Comparison of ENCODE assay signal across 12 cellular contexts in the genomic region with DNA sequence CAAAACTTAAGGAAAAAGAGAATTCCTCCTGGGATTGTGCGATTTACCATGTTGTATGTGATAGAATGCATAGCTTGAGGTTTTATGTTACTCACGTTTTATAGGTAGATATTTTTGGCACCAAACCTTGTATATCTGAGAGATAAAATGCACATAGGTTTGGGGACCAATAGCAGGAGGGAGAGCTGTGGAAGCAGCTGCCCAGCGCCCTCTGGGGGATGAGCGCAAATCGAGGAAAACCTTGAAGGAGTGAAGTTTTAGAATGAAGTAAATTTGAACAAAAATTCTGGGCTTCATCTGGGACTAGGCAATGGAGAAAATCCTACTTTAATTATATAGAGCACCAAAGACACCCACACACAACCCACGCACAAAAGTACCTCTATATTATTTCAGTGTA.
DNase-seq lines count a peak whose midpoint lies in the region; ATAC-seq, FAIRE-seq and TF ChIP-seq lines count a peak whose summit lies in the region.
"Had no signal": no experiment of that assay in that cellular context is flagged by ENCODE, and none has a peak within 500 bp of the region (broad histone marks: within the 10 kb centered on the region; RNA-seq: fewer than 3 reads in every experiment).

No MANE protein-coding gene starts in this region.

- H3K27ac ChIP-seq in esophagus squamous epithelium = no peak overlapping the region
- H3K27ac ChIP-seq in coronary artery = no peak overlapping the region
- H3K27ac ChIP-seq in naive thymus-derived CD4-positive, alpha-beta T cell (ENCODE audit: low read depth, low read length) = no peak overlapping the region

- no peaks in the 10 kb centered on the region for H3K27me3 ChIP-seq in esophagus squamous epithelium
- no peaks in the 10 kb centered on the region for H3K27me3 ChIP-seq in naive thymus-derived CD4-positive, alpha-beta T cell (ENCODE audit: control insufficient read depth in 2 of 2, insufficient read depth in 2 of 2, low read length in 2 of 2)

- TF ChIP-seq CTCF in esophagus squamous epithelium (IDR thresholded peaks at IDR 0.05) = no peak
- no peak for TF ChIP-seq CTCF in coronary artery (IDR thresholded peaks at IDR 0.05)

- peaks cover 0 to 1% (median 0%) of the 10 kb centered on the region in 11 donors for H3K9me3 Mint-ChIP-seq in naive thymus-derived CD4-positive, alpha-beta T cell
- H3K9me3 Mint-ChIP-seq in activated naive CD8-positive, alpha-beta T cell treated with anti-CD3 and anti-CD28 coated beads, Interleukin-2, amount 50 U/mL, for 24 hours = no peaks in the 10 kb centered on the region
- H3K9me3 Mint-ChIP-seq: dendritic cell treated with granulocyte-macrophage colony-stimulating factor and Interleukin-4, amounts not matched to agents 40 ng/mL and 50 ng/mL, for 4 days had no signal

- H3K9me3 ChIP-seq in esophagus squamous epithelium = no peaks in the 10 kb centered on the region
- H3K9me3 ChIP-seq in naive thymus-derived CD4-positive, alpha-beta T cell (ENCODE audit: control insufficient read depth in 2 of 3, low read length in 3 of 3) = no peaks in the 10 kb centered on the region

- H3K36me3 Mint-ChIP-seq in naive thymus-derived CD4-positive, alpha-beta T cell = no peaks in the 10 kb centered on the region
- no peaks in the 10 kb centered on the region for H3K36me3 Mint-ChIP-seq in activated naive CD8-positive, alpha-beta T cell treated with anti-CD3 and anti-CD28 coated beads, Interleukin-2, amount 50 U/mL, for 24 hours (ENCODE audit: low read depth)

- H3K36me3 ChIP-seq in esophagus squamous epithelium = no peaks in the 10 kb centered on the region
- H3K36me3 ChIP-seq in naive thymus-derived CD4-positive, alpha-beta T cell (ENCODE audit: control insufficient read depth in 2 of 3, insufficient read depth in 3 of 3, low read length in 3 of 3) = no peaks in the 10 kb centered on the region

- no peak for ATAC-seq in naive thymus-derived CD4-positive, alpha-beta T cell
- ATAC-seq in activated naive CD8-positive, alpha-beta T cell treated with anti-CD3 and anti-CD28 coated beads, Interleukin-2, amount 50 U/mL, for 24 hours = no peak
- ATAC-seq: HCT116 had no signal

- H3K4me3 Mint-ChIP-seq in naive thymus-derived CD4-positive, alpha-beta T cell = no peak overlapping the region
- no peak overlapping the region for H3K4me3 Mint-ChIP-seq in activated naive CD8-positive, alpha-beta T cell treated with anti-CD3 and anti-CD28 coated beads, Interleukin-2, amount 50 U/mL, for 24 hours
- H3K4me3 Mint-ChIP-seq: dendritic cell treated with granulocyte-macrophage colony-stimulating factor and Interleukin-4, amounts not matched to agents 40 ng/mL and 50 ng/mL, for 4 days had no signal

- H3K4me3 ChIP-seq in esophagus squamous epithelium (no peak overlapping the region), coronary artery (no peak overlapping the region)
- H3K4me3 ChIP-seq in naive thymus-derived CD4-positive, alpha-beta T cell (ENCODE audit: low read length) = no peak overlapping the region

- TF ChIP-seq POLR2A in H54 (IDR thresholded peaks at IDR 0.05; ENCODE audit: low read depth, low read length) = no peak
- no peak for TF ChIP-seq POLR2A in esophagus squamous epithelium (IDR thresholded peaks at IDR 0.05)

- no peaks in the 10 kb centered on the region for H3K4me1 Mint-ChIP-seq in naive thymus-derived CD4-positive, alpha-beta T cell
- no peaks in the 10 kb centered on the region for H3K4me1 Mint-ChIP-seq in activated naive CD8-positive, alpha-beta T cell treated with anti-CD3 and anti-CD28 coated beads, Interleukin-2, amount 50 U/mL, for 24 hours

- no peak overlapping the region for H3K27ac Mint-ChIP-seq in naive thymus-derived CD4-positive, alpha-beta T cell
- H3K27ac Mint-ChIP-seq in activated naive CD8-positive, alpha-beta T cell treated with anti-CD3 and anti-CD28 coated beads, Interleukin-2, amount 50 U/mL, for 24 hours = no peak overlapping the region
- H3K27ac Mint-ChIP-seq: dendritic cell treated with granulocyte-macrophage colony-stimulating factor and Interleukin-4, amounts not matched to agents 40 ng/mL and 50 ng/mL, for 4 days had no signal

- CTCF ChIA-PET in naive thymus-derived CD4-positive, alpha-beta T cell (lab: Charles Lee) = no interaction called here

- no peak for FAIRE-seq in H54 (lab: Jason Lieb, UNC)
- FAIRE-seq: GM12892 had no signal

- DNase-seq in D341Med (ENCODE audit: low spot score) (peak; percentile 57), H54 (ENCODE audit: insufficient read length, low spot score) (peak; percentile 7), RKO (ENCODE audit: low spot score) (peak; percentile 14), kidney tubule cell (ENCODE audit: low spot score) (peak; percentile 10), esophagus squamous epithelium (lab: John Stamatoyannopoulos, UW) (no peak), coronary artery (ENCODE audit: low spot score) (no peak)
- no peak for DNase-seq in naive thymus-derived CD4-positive, alpha-beta T cell
- DNase-seq in activated naive CD8-positive, alpha-beta T cell treated with anti-CD3 and anti-CD28 coated beads, Interleukin-2, amount 50 U/mL, for 24 hours = no peak
- DNase-seq: SIG-M5 had no signal

- POLR2A ChIA-PET in naive thymus-derived CD4-positive, alpha-beta T cell (lab: Charles Lee) = no interaction called here

- WGBS in esophagus squamous epithelium, 2 donors = 54 to 67% methylated on average over 6 of the region's 6 CpGs

- H3K4me1 ChIP-seq in esophagus squamous epithelium = peaks cover 0 to 6% (median 0%) of the 10 kb centered on the region in 3 donors
- H3K4me1 ChIP-seq in naive thymus-derived CD4-positive, alpha-beta T cell (ENCODE audit: control insufficient read depth in 2 of 2, insufficient read depth in 2 of 2, low read length in 2 of 2) = no peaks in the 10 kb centered on the region

- peaks cover 0 to 4% (median 0%) of the 10 kb centered on the region in 5 donors for H3K27me3 Mint-ChIP-seq in naive thymus-derived CD4-positive, alpha-beta T cell
- peaks cover 2% of the 10 kb centered on the region for H3K27me3 Mint-ChIP-seq in activated naive CD8-positive, alpha-beta T cell treated with anti-CD3 and anti-CD28 coated beads, Interleukin-2, amount 50 U/mL, for 24 hours
- H3K27me3 Mint-ChIP-seq: dendritic cell treated with granulocyte-macrophage colony-stimulating factor and Interleukin-4, amounts not matched to agents 40 ng/mL and 50 ng/mL, for 4 days had no signal

- intact Hi-C loops in esophagus squamous epithelium (cut with DNase I) = no loop called here
- intact Hi-C loops in naive thymus-derived CD4-positive, alpha-beta T cell (cut with micrococcal nuclease) = no loop called here

Comparison
In these comparisons a context has a peak if more than half of its experiments do, and no peak if none do; other contexts are left out.
1. DNase-seq: peak in D341Med (single experiment), H54 (single experiment), RKO (single experiment) and kidney tubule cell (single experiment); none in esophagus squamous epithelium (single experiment), coronary artery (single experiment), naive thymus-derived CD4-positive, alpha-beta T cell (0 of 9) and activated naive CD8-positive, alpha-beta T cell treated with anti-CD3 and anti-CD28 coated beads, Interleukin-2, amount 50 U/mL, for 24 hours (single experiment).